In genomic region chr2:190119948-190120347, GRCh38 we compare ENCODE assay signal across 9 cellular contexts. TPM values are rescaled to one million over a fixed set of nuclear protein-coding genes. Genes with fewer than 3 reads are reported as not detected.
DNase-seq lines count a peak whose midpoint lies in the region; ATAC-seq, FAIRE-seq and TF ChIP-seq lines count a peak whose summit lies in the region.
"Had no signal": no experiment of that assay in that cellular context is flagged by ENCODE, and none has a peak within 500 bp of the region (broad histone marks: within the 10 kb centered on the region; RNA-seq: fewer than 3 reads in every experiment).

No MANE protein-coding gene starts in this region.

- H3K9ac ChIP-seq in GM23248: peak overlapping the region; percentile 52
- H3K9ac ChIP-seq in endothelial cell of umbilical vein (replicated peaks; ENCODE audit: extremely low read depth, insufficient read depth, low read length): no peak overlapping the region

- H3F3A ChIP-seq in GM23248 (ENCODE audit: insufficient read depth): peaks cover 4% of the 10 kb centered on the region; the same call in 1 of the 2 replicates

- no peak for FAIRE-seq in endothelial cell of umbilical vein (lab: Jason Lieb, UNC)

- CTCF ChIA-PET in endothelial cell of umbilical vein (lab: Charles Lee): interaction anchor here (1.2 kb wide), 1 partner anchor 17 kb away, joined by 3 read pairs; no protein-coding TSS in a partner anchor

- H3K9me3 ChIP-seq in GM23248 (ENCODE audit: low read depth): no peaks in the 10 kb centered on the region
- H3K9me3 ChIP-seq in endothelial cell of umbilical vein (replicated peaks; ENCODE audit: control insufficient read depth, insufficient read depth, low read length): no peaks in the 10 kb centered on the region
- no peaks in the 10 kb centered on the region for H3K9me3 ChIP-seq in osteoblast (ENCODE audit: low read depth, low read length)

- no TSS peak for BruUV-seq in endothelial cell of umbilical vein (replicated peaks; lab: Mats Ljungman, UMichigan)

- H3K36me3 ChIP-seq in GM23248 (ENCODE audit: low read depth): no peaks in the 10 kb centered on the region
- no peaks in the 10 kb centered on the region for H3K36me3 ChIP-seq in endothelial cell of umbilical vein (ENCODE audit: control insufficient read depth in 2 of 2, extremely low read depth in 1 of 2, insufficient read depth in 2 of 2, low read length in 2 of 2)
- no peaks in the 10 kb centered on the region for H3K36me3 ChIP-seq in osteoblast (ENCODE audit: insufficient read depth, low read length)

- in situ Hi-C loops in GM23248 (cut with MboI): no loop called here

- DNase-seq in GM23248 (peak; percentile 15), NCI-H69 (lab: John Stamatoyannopoulos, UW) (peak; percentile 43), endothelial cell of umbilical vein (ENCODE audit: low read depth, low spot score) (peak; percentile 3), osteoblast (ENCODE audit: insufficient read length, low spot score, missing footprints) (no peak), NCI-H1417 treated with DMSO at 0.1 percent for 48 hours (lab: John Stamatoyannopoulos, UW) (no peak), COLO668 (lab: John Stamatoyannopoulos, UW; ENCODE audit: unreplicated experiment) (no peak)
- DNase-seq: DMS153, KBM-7 had no signal

- dilution Hi-C loops in endothelial cell of umbilical vein (cut with MboI; ENCODE audit: extremely low pct_ligation_motif_present, low sequenced_read_pairs): no loop called here

- H3K27ac ChIP-seq in GM23248 (no peak overlapping the region), endothelial cell of umbilical vein (ENCODE audit: insufficient read depth, low read depth, low read length) (no peak overlapping the region), osteoblast (ENCODE audit: low read depth, low read length) (no peak overlapping the region)

- H3K9me2 ChIP-seq in GM23248 (ENCODE audit: insufficient read depth): no peaks in the 10 kb centered on the region

- H2AFZ ChIP-seq in GM23248 (peak overlapping the region; percentile 88), endothelial cell of umbilical vein (ENCODE audit: low read depth, low read length) (no peak overlapping the region), osteoblast (ENCODE audit: low read length) (peak overlapping the region; percentile 78)

- no peaks in the 10 kb centered on the region for H3K27me3 ChIP-seq in GM23248 (replicated peaks; ENCODE audit: insufficient read depth)
- H3K27me3 ChIP-seq in endothelial cell of umbilical vein (ENCODE audit: control insufficient read depth in 2 of 2, insufficient read depth in 2 of 2, low read length in 2 of 2): no peaks in the 10 kb centered on the region
- H3K27me3 ChIP-seq in osteoblast (ENCODE audit: insufficient read depth, low read length): no peaks in the 10 kb centered on the region

- intact Hi-C loops in endothelial cell of umbilical vein (cut with micrococcal nuclease): no loop called here

- H3K9me1 ChIP-seq in endothelial cell of umbilical vein (replicated peaks; ENCODE audit: control insufficient read depth, extremely low read depth, insufficient read depth, low read length): no peaks in the 10 kb centered on the region

- H3K4me1 ChIP-seq in GM23248 (ENCODE audit: insufficient read depth): peaks cover 10% of the 10 kb centered on the region; the same call in 1 of the 2 replicates
- H3K4me1 ChIP-seq in endothelial cell of umbilical vein (ENCODE audit: control insufficient read depth, extremely low read depth, insufficient read depth, low read length): no peaks in the 10 kb centered on the region
- peaks cover 8% of the 10 kb centered on the region for H3K4me1 ChIP-seq in osteoblast (ENCODE audit: insufficient read depth, low read length)

- H3K79me2 ChIP-seq in GM23248 (ENCODE audit: insufficient read depth) (no peaks in the 10 kb centered on the region), endothelial cell of umbilical vein (ENCODE audit: control insufficient read depth, insufficient read depth, low read length) (no peaks in the 10 kb centered on the region), osteoblast (ENCODE audit: insufficient read depth, low read length) (no peaks in the 10 kb centered on the region)

- no peak for TF ChIP-seq POLR2A in endothelial cell of umbilical vein (IDR thresholded peaks at IDR 0.05; ENCODE audit: low read depth, low read length)

- WGBS in GM23248 (ENCODE audit: low coverage in 1 of 2, low lambda C conversion rate in 2 of 2, missing lambda C conversion rate in 2 of 2), 2 experiments: 58 to 71% methylated on average over 12 of the region's 12 CpGs

- H4K20me1 ChIP-seq in GM23248 (ENCODE audit: insufficient read depth) (no peaks in the 10 kb centered on the region), endothelial cell of umbilical vein (replicated peaks; ENCODE audit: control insufficient read depth, extremely low read depth, insufficient read depth, low read length) (no peaks in the 10 kb centered on the region), osteoblast (ENCODE audit: insufficient read depth, low read length) (no peaks in the 10 kb centered on the region)

- TF ChIP-seq CTCF in endothelial cell of umbilical vein (IDR thresholded peaks at IDR 0.05; ENCODE audit: extremely low read depth in 1 of 2, insufficient read depth in 1 of 2, low read depth in 1 of 2, low read length in 2 of 2): no peak
- TF ChIP-seq CTCF in osteoblast (IDR thresholded peaks at IDR 0.05; ENCODE audit: extremely low read depth, low read depth, low read length): no peak

- H3K4me3 ChIP-seq in GM23248 (peak overlapping the region; percentile 75), endothelial cell of umbilical vein (replicated peaks in 1 of 3; ENCODE audit: insufficient read depth in 1 of 3, low read depth in 1 of 3, low read length in 3 of 3) (no peak overlapping the region), osteoblast (ENCODE audit: insufficient read depth, low read length) (peak overlapping the region; percentile 31)

- POLR2A ChIA-PET in endothelial cell of umbilical vein (lab: Charles Lee): no interaction called here

- ATAC-seq in HG03571 (IDR thresholded peaks at IDR 0.05; ENCODE audit: unreplicated experiment): no peak

- H3K4me2 ChIP-seq in GM23248 (ENCODE audit: unreplicated experiment) (peak overlapping the region; percentile 86), endothelial cell of umbilical vein (ENCODE audit: insufficient read depth, low read length) (no peak overlapping the region), osteoblast (ENCODE audit: insufficient read depth, low read length) (no peak overlapping the region)

TF ChIP-seq in endothelial cell of umbilical vein, 7 proteins besides CTCF, POLR2A, EP300 and RAD21:
- TF ChIP-seq FOS (IDR thresholded peaks at IDR 0.05; ENCODE audit: borderline replicate concordance, insufficient read depth, low read length): no peak
- TF ChIP-seq MYC (IDR thresholded peaks at IDR 0.05; ENCODE audit: low read depth, low read length): no peak
- no peak for TF ChIP-seq POLR2AphosphoS5 (IDR thresholded peaks at IDR 0.05; ENCODE audit: insufficient read depth, low read depth, low read length)
- TF ChIP-seq JUN (IDR thresholded peaks at IDR 0.05; ENCODE audit: borderline replicate concordance, insufficient read depth, insufficient read length, low read depth): no peak
- no peak for TF ChIP-seq GATA2 (IDR thresholded peaks at IDR 0.05; ENCODE audit: insufficient read depth, insufficient read length, low read depth, low read length)
- TF ChIP-seq MAX (IDR thresholded peaks at IDR 0.05; ENCODE audit: insufficient read depth, insufficient read length): no peak

RNA-seq across cellular contexts. Expression of gene MSTN, which starts 57.4 kb away (rescaled TPM):
- 0.11 and 0.51 TPM in 2 replicates for total RNA-seq in GM23248 (2014; rRNA removed; shearing (Covaris generic))
- 0.09 and 0.16 TPM in 2 replicates for polyA plus RNA-seq in GM23248 (2016; fragmentation: Nextera tagmentation; extraction: Ambion mirVana)
- not detected in 2 replicates for total RNA-seq in endothelial cell of umbilical vein
- 0.04 and 0.05 TPM in 2 replicates for polyA plus RNA-seq in endothelial cell of umbilical vein
- polyA plus RNA-seq in endothelial cell of umbilical vein (2011; cell fraction: cytosol; rRNA removed): not detected in 2 replicates
- polyA plus RNA-seq in endothelial cell of umbilical vein (2011; cell fraction: nucleus; rRNA removed): 0.80 and 1.4 TPM in 2 replicates
- polyA plus RNA-seq in endothelial cell of umbilical vein (2012): not detected in 2 replicates
- polyA minus RNA-seq in endothelial cell of umbilical vein: 0.10 TPM in 1 of 2 replicates, not detected in the other
- not detected for polyA minus RNA-seq in endothelial cell of umbilical vein (2011; cell fraction: cytosol; rRNA and poly(A)+ RNA removed)
- 0.24 TPM in 2 replicates for polyA minus RNA-seq in endothelial cell of umbilical vein (2011; cell fraction: nucleus; rRNA and poly(A)+ RNA removed)
- under 0.01 TPM in 1 of 2 replicates, not detected in the other for total RNA-seq in osteoblast

Comparison
In these comparisons a context has a peak if more than half of its experiments do, and no peak if none do; other contexts are left out.
1. DNase-seq: peak in GM23248 (single experiment), NCI-H69 (single experiment) and endothelial cell of umbilical vein (single experiment); none in osteoblast (single experiment), NCI-H1417 treated with DMSO at 0.1 percent for 48 hours (single experiment) and COLO668 (single experiment).
2. H3K4me3 ChIP-seq: peak in GM23248 (single experiment) and osteoblast (single experiment); none in endothelial cell of umbilical vein (0 of 3).